9 cellular contexts compared by ENCODE assay signal in genomic region chr9:5509573-5509972, GRCh38. TPM values are rescaled to one million over a fixed set of nuclear protein-coding genes. Genes with fewer than 3 reads are reported as not detected.
A peak's percentile ranks its signal among the peaks of the same experiment; 100 is the strongest.
DNase-seq lines count a peak whose midpoint lies in the region; ATAC-seq, FAIRE-seq and TF ChIP-seq lines count a peak whose summit lies in the region.
"Had no signal": no experiment of that assay in that cellular context is flagged by ENCODE, and none has a peak within 500 bp of the region (broad histone marks: within the 10 kb centered on the region; RNA-seq: fewer than 3 reads in every experiment).

No MANE protein-coding gene starts in this region.

- peak overlapping the region; percentile 78 for H3K4me3 ChIP-seq in ACC112 (ENCODE audit: low read depth, low read length)
- no peak overlapping the region for H3K4me3 ChIP-seq in GM12878
- no peak overlapping the region for H3K4me3 ChIP-seq in left lung
- H3K4me3 ChIP-seq: cardiac muscle cell had no signal

- TF ChIP-seq CTCF in GM12878 (IDR thresholded peaks at IDR 0.05 in 2 of 3, conservative IDR thresholded peaks at IDR 0.05 in 1 of 3; ENCODE audit: control insufficient read depth in 2 of 3, extremely low read depth in 1 of 3, insufficient read depth in 1 of 3, low read depth in 3 of 3, low read length in 3 of 3) = no peak
- no peak for TF ChIP-seq CTCF in left lung (IDR thresholded peaks at IDR 0.05)

- H3K4me1 ChIP-seq in ACC112 (ENCODE audit: control insufficient read depth, insufficient read depth, low read length, unreplicated experiment) (peaks cover 40% of the 10 kb centered on the region), GM12878 (ENCODE audit: control insufficient read depth, insufficient read depth, low read length) (peaks cover 39% of the 10 kb centered on the region), left lung (peaks cover 0 to 39% of the 10 kb centered on the region in 2 donors)

- FAIRE-seq in GM12878 (lab: Jason Lieb, UNC) = no peak

- H3K27me3 ChIP-seq in ACC112 (ENCODE audit: insufficient read depth, low read length) (no peaks in the 10 kb centered on the region), GM12878 (replicated peaks in 1 of 2; ENCODE audit: control insufficient read depth in 2 of 2, insufficient read depth in 2 of 2, low read length in 1 of 2) (no peaks in the 10 kb centered on the region), left lung (no peaks in the 10 kb centered on the region)
- H3K27me3 ChIP-seq: cardiac muscle cell had no signal

- intact Hi-C loops in GM12878 (cut with micrococcal nuclease; ENCODE audit: unreplicated experiment) (no loop called here), left lung (cut with DNase I) (no loop called here)

- peak overlapping the region; percentile 91 for H3K27ac ChIP-seq in ACC112 (ENCODE audit: low read depth, low read length)
- H3K27ac ChIP-seq in GM12878 (ENCODE audit: control insufficient read depth, insufficient read depth) = peak overlapping the region; percentile 82
- H3K27ac ChIP-seq in left lung = peak overlapping the region; percentile 68 to 84
- H3K27ac ChIP-seq: cardiac muscle cell had no signal

- peak overlapping the region; percentile 75 for H3K4me2 ChIP-seq in GM12878 (ENCODE audit: control insufficient read depth, insufficient read depth)

- RAD21 ChIA-PET in GM12878 (lab: Charles Lee; ENCODE audit: unreplicated experiment) = interaction anchor here (0.9 to 11.9 kb wide), 16 partner anchors 9 to 91 kb away, joined by 3 to 146 read pairs (median 20); partner anchors contain the start of gene CD274

- DNase-seq in HS-5 (ENCODE audit: low read depth) (peak; percentile 98), GM12878 (ENCODE audit: low read depth, low spot score) (no peak), left lung (no peak), cortex of kidney (lab: John Stamatoyannopoulos, UW) (no peak), NCI-H2107 (lab: John Stamatoyannopoulos, UW) (no peak), NCI-H1417 treated with DMSO at 0.1 percent for 48 hours (lab: John Stamatoyannopoulos, UW) (no peak), mucosa of gallbladder (ENCODE audit: low spot score) (no peak)

- no peaks in the 10 kb centered on the region for H4K20me1 ChIP-seq in GM12878 (ENCODE audit: control insufficient read depth, insufficient read depth)

- TF ChIP-seq POLR2A in GM12878 (IDR thresholded peaks at IDR 0.05; ENCODE audit: low read depth, low read length) = no peak

- SMC1A ChIA-PET in GM12878 (lab: Charles Lee; ENCODE audit: uncharacterized antibody, unreplicated experiment) = interaction anchor here (1.1 to 11.3 kb wide), 18 partner anchors 10 to 90 kb away, joined by 3 to 311 read pairs (median 18); partner anchors contain the start of genes CD274 and PLGRKT

- H3K79me2 ChIP-seq in ACC112 (ENCODE audit: control insufficient read depth, insufficient read depth, low read length, unreplicated experiment) = peaks cover 38% of the 10 kb centered on the region
- peaks cover 38% of the 10 kb centered on the region for H3K79me2 ChIP-seq in GM12878 (ENCODE audit: control insufficient read depth, insufficient read depth, low read length)

- POLR2A ChIA-PET in GM12878 (lab: Charles Lee) = interaction anchor here (0.6 to 6.8 kb wide), 10 partner anchors 11 to 118 kb away, joined by 3 to 68 read pairs (median 11); no protein-coding TSS in a partner anchor

- no peak for ATAC-seq in GM12878
- ATAC-seq in left lung = peak; percentile 43

- TF ChIP-seq EP300 in GM12878 (IDR thresholded peaks at IDR 0.05; ENCODE audit: borderline replicate concordance in 1 of 2, control insufficient read depth in 1 of 2, low read depth in 2 of 2, low read length in 2 of 2) = no peak

- WGBS in GM12878 (ENCODE audit: insufficient coverage, insufficient replicate concordance, low lambda C conversion rate, missing lambda C conversion rate) = 56% methylated on average over 2 of the region's 2 CpGs

- H3K9ac ChIP-seq in GM12878 (ENCODE audit: control insufficient read depth, insufficient read depth, low read length) = peak overlapping the region; percentile 54

- H3K36me3 ChIP-seq in ACC112 (ENCODE audit: insufficient read depth, low read length) (no peaks in the 10 kb centered on the region; the same call in 1 of the 2 replicates), GM12878 (ENCODE audit: control insufficient read depth in 2 of 2, insufficient read depth in 2 of 2, low read length in 1 of 2) (no peaks in the 10 kb centered on the region), left lung (no peaks in the 10 kb centered on the region)
- H3K36me3 ChIP-seq: cardiac muscle cell had no signal

- BruUV-seq in GM12878 (replicated peaks; lab: Mats Ljungman, UMichigan) = no TSS peak

- H3K9me3 ChIP-seq in GM12878 (replicated peaks; ENCODE audit: control insufficient read depth, insufficient read depth, low read length) = no peaks in the 10 kb centered on the region; the same call in 2 of the 3 replicates
- no peaks in the 10 kb centered on the region for H3K9me3 ChIP-seq in left lung

- TF ChIP-seq RAD21 in GM12878 (IDR thresholded peaks at IDR 0.05; ENCODE audit: insufficient read depth, low read depth, low read length) = no peak

- H2AFZ ChIP-seq in ACC112 (ENCODE audit: low read length, unreplicated experiment) (no peak overlapping the region), GM12878 (ENCODE audit: control insufficient read depth, low read depth, low read length) (no peak overlapping the region)

- CTCF ChIA-PET in GM12878 (lab: Yijun Ruan, JAX) = interaction anchor here (1.0 to 6.5 kb wide), 10 partner anchors 8 to 90 kb away, joined by 3 to 32 read pairs (median 8); partner anchors contain the start of gene CD274

- in situ Hi-C loops in GM12878 (cut with MboI) = no loop called here

TF ChIP-seq in GM12878, 131 proteins besides CTCF, POLR2A, EP300 and RAD21 (continues in another document):
- TF ChIP-seq SKIL (IDR thresholded peaks at IDR 0.05; ENCODE audit: low read depth, poor library complexity, severe bottlenecking) (no peak), FOXK2 (IDR thresholded peaks at IDR 0.05) (no peak), CEBPB (IDR thresholded peaks at IDR 0.05; ENCODE audit: borderline replicate concordance in 1 of 2, low read depth in 2 of 2, low read length in 2 of 2) (no peak), RUNX3 (IDR thresholded peaks at IDR 0.05; ENCODE audit: low read length) (0 out of 2 replicates have a peak, but pooled peaks have one; percentile 8)

RNA-seq across cellular contexts. Expression of gene PDCD1LG2, which starts 0.8 kb away (rescaled TPM):
- 37.4 and 39.7 TPM in 2 replicates for total RNA-seq in GM12878 (2013; cell fraction: nucleolus; rRNA removed)
- 3.4 and 4.0 TPM in 2 replicates for total RNA-seq in GM12878 (2014; rRNA removed)
- 3.2 and 3.9 TPM in 2 replicates for total RNA-seq in GM12878 (2014; rRNA removed; fragmentation: Illumina TruSeq; extraction: Trizol)
- total RNA-seq in GM12878 (2021) = 1.9 and 2.4 TPM in 2 replicates
- polyA plus RNA-seq in GM12878 (2011; ENCODE audit: low read depth) = 1.5 TPM
- 37.3 and 46.0 TPM in 2 replicates for polyA plus RNA-seq in GM12878 (2011; rRNA removed)
- polyA plus RNA-seq in GM12878 (2011; cell fraction: cytosol; rRNA removed) = 19.5 and 25.9 TPM in 2 replicates
- polyA plus RNA-seq in GM12878 (2011; cell fraction: nucleus; rRNA removed) = 22.2 and 35.4 TPM in 2 replicates
- polyA plus RNA-seq in GM12878 (2012) = 1.3 and 3.0 TPM in 2 replicates
- polyA plus RNA-seq in GM12878 (2014; fragmentation: Illumina TruSeq; extraction: Trizol) = 2.9 and 3.3 TPM in 2 replicates
- polyA plus RNA-seq in GM12878 (2014; fragmentation: Nextera tagmentation; extraction: Ambion mirVana) = 1 to 10 TPM; 1.5 to 2.5 TPM
- polyA plus RNA-seq in GM12878 (2014; rRNA removed) = 1.8 and 2.0 TPM in 2 replicates
- polyA plus RNA-seq in GM12878 (2016; fragmentation: Nextera tagmentation; extraction: Ambion mirVana) = 1 to 10 TPM; 3.0 to 4.1 TPM
- 51.9 and 57.8 TPM in 2 replicates for polyA minus RNA-seq in GM12878 (2011; rRNA and poly(A)+ RNA removed)
- 16.7 and 17.6 TPM in 2 replicates for polyA minus RNA-seq in GM12878 (2011; cell fraction: cytosol; rRNA and poly(A)+ RNA removed)
- 29.9 and 30.0 TPM in 2 replicates for polyA minus RNA-seq in GM12878 (2011; cell fraction: nucleus; rRNA and poly(A)+ RNA removed)
- 1 to 10 TPM; 1.7 to 4.2 TPM for total RNA-seq in left lung
- total RNA-seq in mucosa of gallbladder = 0.95 TPM
- total RNA-seq: cardiac muscle cell had no signal
- polyA plus RNA-seq: cardiac muscle cell had no signal

RNA-seq across cellular contexts. Expression of gene CD274, which starts 59.2 kb away (rescaled TPM):
- total RNA-seq in GM12878 (2013; cell fraction: nucleolus; rRNA removed) = 338 and 344 TPM in 2 replicates
- total RNA-seq in GM12878 (2014; rRNA removed) (27.6 and 36.9 TPM in 2 replicates), GM12878 (2014; rRNA removed; fragmentation: Illumina TruSeq; extraction: Trizol) (28.4 and 32.0 TPM in 2 replicates), GM12878 (2021) (23.5 and 26.6 TPM in 2 replicates), left lung (10 to 100 TPM in 1 of 2 donors, 1 to 10 TPM in 1; 9.4 to 21.1 TPM), mucosa of gallbladder (2.3 TPM)
- 13.3 TPM for polyA plus RNA-seq in GM12878 (2011; ENCODE audit: low read depth)
- polyA plus RNA-seq in GM12878 (2011; rRNA removed) (128 and 134 TPM in 2 replicates), GM12878 (2014; fragmentation: Illumina TruSeq; extraction: Trizol) (34.3 and 37.7 TPM in 2 replicates), GM12878 (2014; fragmentation: Nextera tagmentation; extraction: Ambion mirVana) (10 to 100 TPM in 1 of 2 experiments, 1 to 10 TPM in 1; 9.4 to 12.2 TPM), GM12878 (2014; rRNA removed) (24.6 and 25.6 TPM in 2 replicates), GM12878 (2016; fragmentation: Nextera tagmentation; extraction: Ambion mirVana) (10 to 100 TPM; 16.1 to 16.4 TPM)
- 38.8 and 53.1 TPM in 2 replicates for polyA plus RNA-seq in GM12878 (2011; cell fraction: cytosol; rRNA removed)
- polyA plus RNA-seq in GM12878 (2011; cell fraction: nucleus; rRNA removed) = 186 and 257 TPM in 2 replicates
- polyA plus RNA-seq in GM12878 (2012) = 15.5 and 24.2 TPM in 2 replicates
- polyA minus RNA-seq in GM12878 (2011; rRNA and poly(A)+ RNA removed) = 79.0 and 144 TPM in 2 replicates
- 14.4 and 17.0 TPM in 2 replicates for polyA minus RNA-seq in GM12878 (2011; cell fraction: cytosol; rRNA and poly(A)+ RNA removed)
- polyA minus RNA-seq in GM12878 (2011; cell fraction: nucleus; rRNA and poly(A)+ RNA removed) = 141 and 142 TPM in 2 replicates
- total RNA-seq: cardiac muscle cell had no signal
- polyA plus RNA-seq: cardiac muscle cell had no signal
